ENCODE assay signal across 1 cellular context in genomic region chr4:147488551-147488950, GRCh38.
TF ChIP-seq lines count a peak whose summit lies in the region.

No MANE protein-coding gene starts in this region.

TF ChIP-seq in IMR-90, 13 proteins besides CTCF, POLR2A, EP300 and RAD21:
- TF ChIP-seq USF2 (IDR thresholded peaks at IDR 0.05; ENCODE audit: low read depth, low read length) (no peak), BHLHE40 (IDR thresholded peaks at IDR 0.05; ENCODE audit: low read depth, low read length) (no peak), SMC3 (IDR thresholded peaks at IDR 0.05; ENCODE audit: low read depth, low read length) (no peak), MAZ (IDR thresholded peaks at IDR 0.05; ENCODE audit: borderline replicate concordance, low read depth, low read length) (no peak), NFE2L2 (IDR thresholded peaks at IDR 0.05; ENCODE audit: low read depth, low read length) (no peak), CEBPB (IDR thresholded peaks at IDR 0.05; ENCODE audit: low read depth, low read length) (no peak), RCOR1 (IDR thresholded peaks at IDR 0.05; ENCODE audit: insufficient replicate concordance, low read length) (no peak), RFX5 (IDR thresholded peaks at IDR 0.05; ENCODE audit: low read depth, low read length) (no peak), MXI1 (IDR thresholded peaks at IDR 0.05; ENCODE audit: borderline replicate concordance, low read depth, low read length) (no peak), MAFK (IDR thresholded peaks at IDR 0.05; ENCODE audit: low read depth, low read length) (no peak), FOS (IDR thresholded peaks at IDR 0.05; ENCODE audit: low read depth, low read length) (no peak), CHD1 (IDR thresholded peaks at IDR 0.05; ENCODE audit: low read depth, low read length) (no peak)
- TF ChIP-seq, protein P1, sequence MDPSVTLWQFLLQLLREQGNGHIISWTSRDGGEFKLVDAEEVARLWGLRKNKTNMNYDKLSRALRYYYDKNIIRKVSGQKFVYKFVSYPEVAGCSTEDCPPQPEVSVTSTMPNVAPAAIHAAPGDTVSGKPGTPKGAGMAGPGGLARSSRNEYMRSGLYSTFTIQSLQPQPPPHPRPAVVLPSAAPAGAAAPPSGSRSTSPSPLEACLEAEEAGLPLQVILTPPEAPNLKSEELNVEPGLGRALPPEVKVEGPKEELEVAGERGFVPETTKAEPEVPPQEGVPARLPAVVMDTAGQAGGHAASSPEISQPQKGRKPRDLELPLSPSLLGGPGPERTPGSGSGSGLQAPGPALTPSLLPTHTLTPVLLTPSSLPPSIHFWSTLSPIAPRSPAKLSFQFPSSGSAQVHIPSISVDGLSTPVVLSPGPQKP (IDR thresholded peaks at IDR 0.05; ENCODE audit: borderline replicate concordance, low read depth, low read length): no peak
TF ChIP-seq in IMR-90: peak in this region for 0.
